In the genomic region with DNA sequence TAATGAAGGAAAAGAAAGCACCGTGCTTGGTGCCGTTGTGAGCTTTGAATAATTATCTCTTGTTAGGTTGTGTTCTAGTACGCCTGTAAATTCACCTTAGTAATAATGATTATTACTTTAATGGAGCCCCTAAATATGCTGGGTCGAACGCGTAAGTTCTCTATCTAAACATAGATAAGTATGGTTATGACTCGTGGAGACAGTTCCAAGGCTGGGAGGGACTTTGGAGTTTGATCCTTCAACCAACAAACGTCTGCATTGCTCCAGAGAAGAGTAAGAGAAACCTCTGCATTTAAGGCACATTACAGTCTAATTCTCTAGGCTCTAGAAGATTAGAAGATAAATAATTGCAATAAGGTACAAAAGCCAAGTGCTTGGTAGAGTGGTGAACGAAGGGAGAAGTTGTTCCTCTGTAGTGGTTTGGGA, we compare ENCODE assay signal across 8 cellular contexts. TPM values are rescaled to one million over a fixed set of nuclear protein-coding genes. Genes with fewer than 3 reads are reported as not detected.
DNase-seq lines count a peak whose midpoint lies in the region; ATAC-seq, FAIRE-seq and TF ChIP-seq lines count a peak whose summit lies in the region.

No MANE protein-coding gene starts in this region.

- H3K9me3 Mint-ChIP-seq in CD8-positive, alpha-beta T cell: peaks cover 5% of the 10 kb centered on the region
- peaks cover 52% of the 10 kb centered on the region for H3K9me3 Mint-ChIP-seq in nephron progenitor cell

- H3K36me3 Mint-ChIP-seq in CD8-positive, alpha-beta T cell: peaks cover 45% of the 10 kb centered on the region
- peaks cover 69% of the 10 kb centered on the region for H3K36me3 Mint-ChIP-seq in nephron progenitor cell (ENCODE audit: low read depth)

- peak overlapping the region; percentile 89 for H3K4me3 ChIP-seq in CD8-positive, alpha-beta T cell (ENCODE audit: low read depth, low read length)
- H3K4me3 ChIP-seq in RWPE2 (ENCODE audit: severe bottlenecking): peak overlapping the region; percentile 67

- no peak for DNase-seq in CD8-positive, alpha-beta T cell
- peak; percentile 15 for DNase-seq in H54 (ENCODE audit: insufficient read length, low spot score)
- no peak for DNase-seq in RWPE2 (ENCODE audit: low spot score)
- DNase-seq in epithelial cell of prostate (ENCODE audit: low read depth, low spot score): no peak
- no peak for DNase-seq in nephron progenitor cell
- no peak for DNase-seq in stimulated activated CD8-positive, alpha-beta memory T cell treated with anti-CD3 and anti-CD28 coated beads, Interleukin-4, amount 100 ng/mL, for 48 hours
- DNase-seq in stimulated activated CD4-positive, alpha-beta T cell treated with anti-CD3 and anti-CD28 coated beads, Interleukin-4, amount 100 ng/mL, for 24 hours: no peak

- H3K4me3 Mint-ChIP-seq in CD8-positive, alpha-beta T cell: peak overlapping the region; percentile 100
- H3K4me3 Mint-ChIP-seq in nephron progenitor cell: peak overlapping the region; percentile 96

- peak overlapping the region; percentile 89 for H3K27ac ChIP-seq in CD8-positive, alpha-beta T cell (ENCODE audit: low read depth, low read length)
- H3K27ac ChIP-seq in RWPE2 (ENCODE audit: poor library complexity, severe bottlenecking): peak overlapping the region; percentile 49
- peak overlapping the region; percentile 73 for H3K27ac ChIP-seq in epithelial cell of prostate

- intact Hi-C loops in CD8-positive, alpha-beta T cell (cut with DNase I, micrococcal nuclease): loop anchor here (1.0 to 10.0 kb wide), 6 partner anchors 27 to 1293 kb away; a partner anchor contains a TSS

- peak overlapping the region; percentile 98 for H3K27ac Mint-ChIP-seq in CD8-positive, alpha-beta T cell
- peak overlapping the region; percentile 98 for H3K27ac Mint-ChIP-seq in nephron progenitor cell

- peaks cover 60% of the 10 kb centered on the region for H3K4me1 Mint-ChIP-seq in CD8-positive, alpha-beta T cell (ENCODE audit: low read depth)
- peaks cover 46% of the 10 kb centered on the region for H3K4me1 Mint-ChIP-seq in nephron progenitor cell

- POLR2A ChIA-PET in CD8-positive, alpha-beta T cell (lab: Charles Lee): interaction anchor here (0.6 to 3.2 kb wide), 8 partner anchors 10 to 172 kb away, joined by 3 to 28 read pairs (median 8); a partner anchor contains a TSS

- peaks cover 45% of the 10 kb centered on the region for H3K4me1 ChIP-seq in CD8-positive, alpha-beta T cell (ENCODE audit: insufficient read depth, low read length)
- peaks cover 3% of the 10 kb centered on the region for H3K4me1 ChIP-seq in RWPE2 (ENCODE audit: insufficient read depth, poor library complexity, severe bottlenecking)

- no peaks in the 10 kb centered on the region for H3K27me3 Mint-ChIP-seq in CD8-positive, alpha-beta T cell (ENCODE audit: low read depth)
- no peaks in the 10 kb centered on the region for H3K27me3 Mint-ChIP-seq in nephron progenitor cell (ENCODE audit: low read depth, poor library complexity)

- H3K36me3 ChIP-seq in CD8-positive, alpha-beta T cell (ENCODE audit: insufficient read depth, low read length): peaks cover 7% of the 10 kb centered on the region
- peaks cover 25% of the 10 kb centered on the region for H3K36me3 ChIP-seq in RWPE2 (ENCODE audit: low read depth)

- no peak for FAIRE-seq in H54 (lab: Jason Lieb, UNC)

- no peak for ATAC-seq in CD8-positive, alpha-beta T cell
- ATAC-seq in RWPE2 (ENCODE audit: low read depth) (no peak), HG02642 (IDR thresholded peaks at IDR 0.05; ENCODE audit: poor library complexity, unreplicated experiment) (no peak)

- no peaks in the 10 kb centered on the region for H3K9me3 ChIP-seq in CD8-positive, alpha-beta T cell (ENCODE audit: low read length)
- H3K9me3 ChIP-seq in RWPE2 (ENCODE audit: severe bottlenecking): no peaks in the 10 kb centered on the region

- CTCF ChIA-PET in CD8-positive, alpha-beta T cell (lab: Charles Lee): interaction anchor here (0.6 to 2.3 kb wide), 4 partner anchors 21 to 320 kb away, joined by 3 to 12 read pairs (median 4); a partner anchor contains a TSS

- no peaks in the 10 kb centered on the region for H3K27me3 ChIP-seq in CD8-positive, alpha-beta T cell (ENCODE audit: insufficient read depth, low read length)
- no peaks in the 10 kb centered on the region for H3K27me3 ChIP-seq in RWPE2 (ENCODE audit: insufficient read depth, poor library complexity, severe bottlenecking)

- no peak for TF ChIP-seq CTCF in CD8-positive, alpha-beta T cell (IDR thresholded peaks at IDR 0.05)
- TF ChIP-seq CTCF in RWPE2 (IDR thresholded peaks at IDR 0.05; ENCODE audit: poor library complexity, severe bottlenecking) (no peak), nephron progenitor cell (IDR thresholded peaks at IDR 0.05) (no peak)

- no peak for TF ChIP-seq POLR2A in H54 (IDR thresholded peaks at IDR 0.05; ENCODE audit: low read depth, low read length)

RNA-seq across cellular contexts. Expression of a gene that starts 0.5 kb away (rescaled TPM):
- total RNA-seq in CD8-positive, alpha-beta T cell: 1 to 10 TPM; 1.2 to 2.3 TPM

RNA-seq across cellular contexts. Expression of a gene that starts 0.7 kb away (rescaled TPM):
- 10 to 100 TPM; 60.7 to 63.4 TPM for total RNA-seq in CD8-positive, alpha-beta T cell

RNA-seq across cellular contexts. Expression of a gene that starts 21.4 kb away (rescaled TPM):
- total RNA-seq in CD8-positive, alpha-beta T cell: not detected

RNA-seq across cellular contexts. Expression of a gene that starts 51.6 kb away (rescaled TPM):
- 100 to 1,000 TPM; 116 TPM for total RNA-seq in CD8-positive, alpha-beta T cell
